14 cellular contexts compared by ENCODE assay signal in genomic region chr7:27176962-27177794, GRCh38. TPM values are rescaled to one million over a fixed set of nuclear protein-coding genes. Genes with fewer than 3 reads are reported as not detected.
DNase-seq lines count a peak whose midpoint lies in the region; ATAC-seq, FAIRE-seq and TF ChIP-seq lines count a peak whose summit lies in the region.
"Had no signal": no experiment of that assay in that cellular context is flagged by ENCODE, and none has a peak within 500 bp of the region (broad histone marks: within the 10 kb centered on the region; RNA-seq: fewer than 3 reads in every experiment).

No MANE protein-coding gene starts in this region.

- in situ Hi-C loops in gastrocnemius medialis (cut with MboI; ENCODE audit: low sequenced_read_pairs in 4 of 4), result loop anchor here in 3 of 4 donors (10.0 to 25.0 kb wide), 5 partner anchors 910 to 1415 kb away; partner anchors contain the start of gene CREB5 (in 1 of the 3)

- H3K36me3 ChIP-seq in HUES6 (ENCODE audit: control insufficient read depth, insufficient read depth, low read length), result no peaks in the 10 kb centered on the region
- no peaks in the 10 kb centered on the region for H3K36me3 ChIP-seq in kidney (ENCODE audit: control insufficient read depth in 1 of 2, insufficient read depth in 2 of 2, low read length in 2 of 2)
- no peaks in the 10 kb centered on the region for H3K36me3 ChIP-seq in gastrocnemius medialis

- H3K9ac ChIP-seq in HUES6 (ENCODE audit: low read length) (peak overlapping the region; percentile 68), kidney (ENCODE audit: low read length in 2 of 2) (peak overlapping the region; percentile 58 to 63)

- peaks cover 9% of the 10 kb centered on the region for H3K4me1 ChIP-seq in HUES6 (ENCODE audit: control insufficient read depth, insufficient read depth, low read length)
- peaks cover 0 to 4% of the 10 kb centered on the region in 2 donors for H3K4me1 ChIP-seq in kidney (ENCODE audit: control insufficient read depth in 1 of 2, insufficient read depth in 1 of 2, low read depth in 1 of 2, low read length in 2 of 2)
- H3K4me1 ChIP-seq in gastrocnemius medialis, result peaks cover 35 to 56% of the 10 kb centered on the region in 2 donors

- ATAC-seq in gastrocnemius medialis, result peak in 1 of 2 donors; percentile 1
- ATAC-seq in GM19023 (IDR thresholded peaks at IDR 0.05; ENCODE audit: unreplicated experiment), result no peak
- no peak for ATAC-seq in HG03442 (IDR thresholded peaks at IDR 0.05; ENCODE audit: unreplicated experiment)
- ATAC-seq: stimulated activated naive CD8-positive, alpha-beta T cell treated with anti-CD3 and anti-CD28 coated beads, Interleukin-15, amount 100 ng/mL, for 72 hours had no signal

- H3K9me3 ChIP-seq in HUES6 (ENCODE audit: control insufficient read depth, insufficient read depth, low read depth, low read length) (no peaks in the 10 kb centered on the region), kidney (ENCODE audit: control insufficient read depth in 1 of 2, low read length in 2 of 2) (no peaks in the 10 kb centered on the region), gastrocnemius medialis (no peaks in the 10 kb centered on the region)

- H3K27me3 ChIP-seq in HUES6 (ENCODE audit: control insufficient read depth, insufficient read depth, low read length) (peaks cover 100% of the 10 kb centered on the region), gastrocnemius medialis (no peaks in the 10 kb centered on the region)

- peak overlapping the region; percentile 14; the same call in 1 of the 2 replicates for H3K4me3 ChIP-seq in HUES6 (ENCODE audit: low read depth, low read length)
- peak overlapping the region; percentile 49 to 67 for H3K4me3 ChIP-seq in kidney (ENCODE audit: low read length in 2 of 2)
- peak overlapping the region; percentile 47 to 56 (median 52) for H3K4me3 ChIP-seq in gastrocnemius medialis

- no peak overlapping the region for H3K27ac ChIP-seq in HUES6 (ENCODE audit: low read depth, low read length)
- H3K27ac ChIP-seq in kidney (ENCODE audit: low read depth in 2 of 2, low read length in 2 of 2), result peak overlapping the region; percentile 61 to 78
- H3K27ac ChIP-seq in gastrocnemius medialis, result peak overlapping the region; percentile 90 to 99 (median 95)

- FAIRE-seq in kidney (lab: Jason Lieb, UNC), result no peak

- intact Hi-C loops in kidney (cut with DNase I) (loop anchor here (10.0 kb wide), 1 partner anchor 1322 kb away; no protein-coding TSS in a partner anchor), gastrocnemius medialis (cut with DNase I; ENCODE audit: low total_unique reads) (loop anchor here (10.0 kb wide), 1 partner anchor 1502 kb away; no protein-coding TSS in a partner anchor)

- peak in 1 of 2 donors; percentile 53 for TF ChIP-seq POLR2A in gastrocnemius medialis (IDR thresholded peaks at IDR 0.05)

- TF ChIP-seq CTCF in kidney (IDR thresholded peaks at IDR 0.05; ENCODE audit: borderline replicate concordance, extremely low read depth, insufficient read depth) (no peak), gastrocnemius medialis (IDR thresholded peaks at IDR 0.05 in 4 of 5, conservative IDR thresholded peaks at IDR 0.05 in 1 of 5) (no peak)

- peak; percentile 54 for DNase-seq in EH (ENCODE audit: low read depth)
- peak; percentile 61 for DNase-seq in kidney
- peak; percentile 21 to 70 for DNase-seq in gastrocnemius medialis
- DNase-seq in NCI-H2029 treated with DMSO at 0.1 percent for 48 hours (lab: John Stamatoyannopoulos, UW), result no peak
- DNase-seq in C1 segment of cervical spinal cord (lab: John Stamatoyannopoulos, UW), result no peak
- DNase-seq: CD4-positive, alpha-beta memory T cell; NCI-H2171; occipital lobe; OCI-M1; stimulated activated naive CD8-positive, alpha-beta T cell treated with anti-CD3 and anti-CD28 coated beads, Interleukin-15, amount 100 ng/mL, for 72 hours had no signal

RNA-seq across cellular contexts. Expression of gene HOXA10, which starts 3.1 kb away (rescaled TPM):
- total RNA-seq in kidney (16.3 TPM), gastrocnemius medialis (10 to 100 TPM; 24.6 to 61.2 (median 40.0) TPM)
- polyA plus RNA-seq in kidney (ENCODE audit: insufficient read depth, low read depth, low replicate concordance), result 17.9 TPM
- total RNA-seq: CD4-positive, alpha-beta memory T cell; occipital lobe had no signal
- polyA plus RNA-seq: CD4-positive, alpha-beta memory T cell had no signal

RNA-seq across cellular contexts. Expression of gene HOXA11, which starts 7.9 kb away (rescaled TPM):
- total RNA-seq in kidney, result 5.2 TPM
- 5.5 TPM for polyA plus RNA-seq in kidney (ENCODE audit: insufficient read depth, low read depth, low replicate concordance)
- 1 to 10 TPM; 5.1 to 7.9 (median 6.4) TPM for total RNA-seq in gastrocnemius medialis
- total RNA-seq: CD4-positive, alpha-beta memory T cell; occipital lobe had no signal
- polyA plus RNA-seq: CD4-positive, alpha-beta memory T cell had no signal

RNA-seq across cellular contexts. Expression of gene HOXA9, which starts 11.8 kb away (rescaled TPM):
- total RNA-seq in kidney, result 36.8 TPM
- 36.7 TPM for polyA plus RNA-seq in kidney (ENCODE audit: insufficient read depth, low read depth, low replicate concordance)
- 10 to 100 TPM; 18.9 to 30.3 (median 19.5) TPM for total RNA-seq in gastrocnemius medialis
- total RNA-seq: CD4-positive, alpha-beta memory T cell; occipital lobe had no signal
- polyA plus RNA-seq: CD4-positive, alpha-beta memory T cell had no signal

RNA-seq across cellular contexts. Expression of gene HOXA7, which starts 20.7 kb away (rescaled TPM):
- 31.3 TPM for total RNA-seq in kidney
- polyA plus RNA-seq in kidney (ENCODE audit: insufficient read depth, low read depth, low replicate concordance), result 23.8 TPM
- 10 to 100 TPM in 1 of 4 donors, 1 to 10 TPM in 3; 5.3 to 12.8 (median 8.6) TPM for total RNA-seq in gastrocnemius medialis
- total RNA-seq: CD4-positive, alpha-beta memory T cell; occipital lobe had no signal
- polyA plus RNA-seq: CD4-positive, alpha-beta memory T cell had no signal

RNA-seq across cellular contexts. Expression of gene HOXA13, which starts 22.7 kb away (rescaled TPM):
- total RNA-seq in kidney, result 0.44 TPM
- polyA plus RNA-seq in kidney (ENCODE audit: insufficient read depth, low read depth, low replicate concordance), result 0.17 TPM
- 1 to 10 TPM in 3 of 4 donors, under 1 TPM in 1; 0.82 to 2.4 (median 1.7) TPM for total RNA-seq in gastrocnemius medialis
- total RNA-seq: CD4-positive, alpha-beta memory T cell; dermis microvascular lymphatic vessel endothelial cell; occipital lobe had no signal
- polyA plus RNA-seq: CD4-positive, alpha-beta memory T cell had no signal

Comparison
In these comparisons a context has a peak if more than half of its experiments do, and no peak if none do; other contexts are left out.
1. DNase-seq: peak in EH (single experiment), kidney (single experiment) and gastrocnemius medialis (2 of 2); none in NCI-H2029 treated with DMSO at 0.1 percent for 48 hours (single experiment) and C1 segment of cervical spinal cord (0 of 14).
2. Peak in every context shown above with its lines, with median percentiles within 50 percentile points of each other: H3K4me3 ChIP-seq.